Comparison of ENCODE assay signal across 8 cellular contexts in genomic region chr4:99950913-99951254, GRCh38. TPM values are rescaled to one million over a fixed set of nuclear protein-coding genes. Genes with fewer than 3 reads are reported as not detected.
DNase-seq lines count a peak whose midpoint lies in the region; ATAC-seq and TF ChIP-seq lines count a peak whose summit lies in the region.

No MANE protein-coding gene starts in this region.

- intact Hi-C loops in Right ventricle myocardium inferior (cut with DNase I) (loop anchor here (2.0 kb wide), 1 partner anchor 388 kb away; no protein-coding TSS in a partner anchor), mucosa of descending colon (cut with DNase I, micrococcal nuclease) (loop anchor here in 1 of 2 donors (10.0 kb wide), 1 partner anchor 136 kb away; the partner anchor contains the start of gene DAPP1)

- H3K27me3 ChIP-seq in right atrium auricular region, result no peaks in the 10 kb centered on the region

- ATAC-seq in Right ventricle myocardium inferior (no peak), mucosa of descending colon (no peak), HG02870 (IDR thresholded peaks at IDR 0.05; ENCODE audit: unreplicated experiment) (no peak)

- no peak overlapping the region for H3K27ac Mint-ChIP-seq in activated CD4-positive, alpha-beta T cell treated with anti-CD3 and anti-CD28 coated beads, Interleukin-2, amount 10 ng/mL, durations not matched to agents 7 days and 5 days

- CTCF ChIA-PET in activated CD4-positive, alpha-beta T cell treated with anti-CD3 and anti-CD28 coated beads, Interleukin-2, amount 10 ng/mL, durations not matched to agents 7 days and 5 days (lab: Charles Lee), result interaction anchor here (1.0 to 1.8 kb wide), 2 partner anchors 10 to 145 kb away, joined by 3 to 5 read pairs; no protein-coding TSS in a partner anchor

- H3K4me3 Mint-ChIP-seq in activated CD4-positive, alpha-beta T cell treated with anti-CD3 and anti-CD28 coated beads, Interleukin-2, amount 10 ng/mL, durations not matched to agents 7 days and 5 days, result no peak overlapping the region

- POLR2A ChIA-PET in activated CD4-positive, alpha-beta T cell treated with anti-CD3 and anti-CD28 coated beads, Interleukin-2, amount 10 ng/mL, durations not matched to agents 7 days and 5 days (lab: Charles Lee), result interaction anchor here (1.0 to 1.1 kb wide), 2 partner anchors 15 to 134 kb away, joined by 4 read pairs; partner anchors contain the start of gene DAPP1

- H3K36me3 ChIP-seq in right atrium auricular region (no peaks in the 10 kb centered on the region), mucosa of descending colon (ENCODE audit: low read depth) (no peaks in the 10 kb centered on the region)

- H3K36me3 Mint-ChIP-seq in activated CD4-positive, alpha-beta T cell treated with anti-CD3 and anti-CD28 coated beads, Interleukin-2, amount 10 ng/mL, durations not matched to agents 7 days and 5 days (ENCODE audit: low read depth), result peaks cover 3% of the 10 kb centered on the region

- H3K9me3 ChIP-seq in right atrium auricular region (no peaks in the 10 kb centered on the region), mucosa of descending colon (no peaks in the 10 kb centered on the region)

- H3K27ac ChIP-seq in right atrium auricular region (peak overlapping the region; percentile 89 to 96), coronary artery (peak overlapping the region; percentile 76 to 95)

- DNase-seq in right atrium auricular region (ENCODE audit: low spot score), result no peak
- no peak for DNase-seq in Right ventricle myocardium inferior (ENCODE audit: missing footprints)
- DNase-seq in coronary artery (ENCODE audit: low spot score), result no peak
- DNase-seq in mucosa of descending colon, result no peak
- DNase-seq in COLO829 (ENCODE audit: low spot score), result no peak
- no peak for DNase-seq in activated CD4-positive, alpha-beta T cell treated with anti-CD3 and anti-CD28 coated beads, Interleukin-2, amount 10 ng/mL, durations not matched to agents 7 days and 5 days
- no peak for DNase-seq in stimulated activated CD4-positive, alpha-beta T cell treated with anti-CD3 and anti-CD28 coated beads, Interleukin-2, amount 100 ng/mL, for 24 hours

- peaks cover 18% of the 10 kb centered on the region for H3K4me1 Mint-ChIP-seq in activated CD4-positive, alpha-beta T cell treated with anti-CD3 and anti-CD28 coated beads, Interleukin-2, amount 10 ng/mL, durations not matched to agents 7 days and 5 days

- H3K4me3 ChIP-seq in right atrium auricular region (peak overlapping the region; percentile 76 to 80), coronary artery (peak overlapping the region; percentile 91), mucosa of descending colon (peak overlapping the region; percentile 42)

- no peaks in the 10 kb centered on the region for H3K27me3 Mint-ChIP-seq in activated CD4-positive, alpha-beta T cell treated with anti-CD3 and anti-CD28 coated beads, Interleukin-2, amount 10 ng/mL, durations not matched to agents 7 days and 5 days

- H3K4me1 ChIP-seq in right atrium auricular region (peaks cover 0 to 25% of the 10 kb centered on the region in 2 donors), mucosa of descending colon (ENCODE audit: low read depth) (peaks cover 21% of the 10 kb centered on the region)

- peaks cover 2% of the 10 kb centered on the region for H3K9me3 Mint-ChIP-seq in activated CD4-positive, alpha-beta T cell treated with anti-CD3 and anti-CD28 coated beads, Interleukin-2, amount 10 ng/mL, durations not matched to agents 7 days and 5 days

- TF ChIP-seq CTCF in right atrium auricular region (IDR thresholded peaks at IDR 0.05) (no peak), coronary artery (IDR thresholded peaks at IDR 0.05) (no peak), mucosa of descending colon (IDR thresholded peaks at IDR 0.05) (no peak)

RNA-seq across cellular contexts. Expression of gene H2AZ1, which starts 0.8 kb away (rescaled TPM):
- total RNA-seq in right atrium auricular region (100 to 1,000 TPM; 128 to 143 TPM), Right ventricle myocardium inferior (83.7 TPM), mucosa of descending colon (100 to 1,000 TPM; 106 to 219 (median 216) TPM)
- total RNA-seq in activated CD4-positive, alpha-beta T cell treated with anti-CD3 and anti-CD28 coated beads, Interleukin-2, amount 10 ng/mL, durations not matched to agents 7 days and 5 days, result 100 to 1,000 TPM; 426 to 554 TPM

RNA-seq across cellular contexts. Expression of gene DNAJB14, which starts 4.5 kb away (rescaled TPM):
- total RNA-seq in right atrium auricular region (10 to 100 TPM; 13.9 to 15.1 TPM), Right ventricle myocardium inferior (20.3 TPM), mucosa of descending colon (10 to 100 TPM; 49.4 to 55.3 (median 54.2) TPM)
- 10 to 100 TPM; 47.1 to 53.1 TPM for total RNA-seq in activated CD4-positive, alpha-beta T cell treated with anti-CD3 and anti-CD28 coated beads, Interleukin-2, amount 10 ng/mL, durations not matched to agents 7 days and 5 days

RNA-seq across cellular contexts. Expression of gene LAMTOR3, which starts 56.7 kb away (rescaled TPM):
- total RNA-seq in right atrium auricular region (10 to 100 TPM; 21.8 to 38.9 TPM), Right ventricle myocardium inferior (36.3 TPM), mucosa of descending colon (10 to 100 TPM; 42.4 to 60.7 (median 59.2) TPM)
- total RNA-seq in activated CD4-positive, alpha-beta T cell treated with anti-CD3 and anti-CD28 coated beads, Interleukin-2, amount 10 ng/mL, durations not matched to agents 7 days and 5 days, result 10 to 100 TPM; 28.9 to 33.1 TPM
